8 cellular contexts compared by ENCODE assay signal in genomic region chr17:37741334-37742113, GRCh38. TPM values are rescaled to one million over a fixed set of nuclear protein-coding genes. Genes with fewer than 3 reads are reported as not detected.
DNase-seq lines count a peak whose midpoint lies in the region; ATAC-seq, FAIRE-seq and TF ChIP-seq lines count a peak whose summit lies in the region.

No MANE protein-coding gene starts in this region.

- no peak for FAIRE-seq in small intestine (lab: Jason Lieb, UNC)

- H3K27ac ChIP-seq in small intestine (ENCODE audit: low read depth in 1 of 2, low read length in 1 of 2) (peak overlapping the region; percentile 87 to 90), foreskin keratinocyte (no peak overlapping the region)

- DNase-seq in NCI-H524 (lab: John Stamatoyannopoulos, UW) = peak; percentile 29 to 31
- DNase-seq in NCI-H524 treated with DMSO at 0.1 percent for 48 hours (lab: John Stamatoyannopoulos, UW) = no peak
- peak; percentile 38 for DNase-seq in iPS-NIHi7 (ENCODE audit: extremely low spot score)
- DNase-seq in small intestine = no peak
- DNase-seq in foreskin keratinocyte = no peak

- no peaks in the 10 kb centered on the region for H3K9me3 ChIP-seq in small intestine (ENCODE audit: control insufficient read depth, low read depth)

- H3K4me1 ChIP-seq in small intestine (ENCODE audit: control insufficient read depth in 2 of 2, insufficient read depth in 1 of 2, low read depth in 1 of 2, low read length in 1 of 2) = peaks cover 0 to 3% of the 10 kb centered on the region in 2 donors
- no peaks in the 10 kb centered on the region for H3K4me1 ChIP-seq in foreskin keratinocyte

- TF ChIP-seq CTCF in WI38 (IDR thresholded peaks at IDR 0.05; ENCODE audit: low read depth, low read length) = no peak
- no peak for TF ChIP-seq CTCF in foreskin keratinocyte (conservative IDR thresholded peaks at IDR 0.05)

- 6 to 10% (median 7%) methylated on average over 21 of the region's 21 CpGs for WGBS in small intestine, 3 donors

- H3K27me3 ChIP-seq in small intestine (ENCODE audit: control insufficient read depth in 2 of 2, insufficient read depth in 2 of 2, low read length in 2 of 2) (peaks cover 0 to 33% of the 10 kb centered on the region in 2 donors), foreskin keratinocyte (peaks cover 100% of the 10 kb centered on the region)

- peaks cover 0 to 2% of the 10 kb centered on the region in 2 donors for H3K36me3 ChIP-seq in small intestine (ENCODE audit: control insufficient read depth in 2 of 2, insufficient read depth in 2 of 2, low read length in 2 of 2)

- H3K4me3 ChIP-seq in WI38 (ENCODE audit: low read depth, low read length) (peak overlapping the region; percentile 58), small intestine (ENCODE audit: low read depth in 1 of 2, low read length in 2 of 2) (peak overlapping the region; percentile 61 to 92)

- ATAC-seq in HG02588 (IDR thresholded peaks at IDR 0.05; ENCODE audit: unreplicated experiment) (no peak), GM19395 (IDR thresholded peaks at IDR 0.05; ENCODE audit: unreplicated experiment) (no peak), foreskin keratinocyte (no peak)

RNA-seq across cellular contexts. Expression of gene HNF1B, which starts 3.3 kb away (rescaled TPM):
- polyA plus RNA-seq in small intestine (10 to 100 TPM in 2 of 3 donors, 1 to 10 TPM in 1; 10.0 to 18.1 (median 11.9) TPM), foreskin keratinocyte (not detected in 2 replicates)
- not detected in 2 replicates for total RNA-seq in foreskin keratinocyte

Comparison
In these comparisons a context has a peak if more than half of its experiments do, and no peak if none do; other contexts are left out.
1. DNase-seq: peak in NCI-H524 (2 of 2) and iPS-NIHi7 (single experiment); none in NCI-H524 treated with DMSO at 0.1 percent for 48 hours (single experiment), small intestine (single experiment) and foreskin keratinocyte (0 of 2).
2. RNA of gene HNF1B, which starts 3.3 kb away (polyA plus RNA-seq): 10.0 to 18.1 TPM in small intestine; not detected in foreskin keratinocyte; every median in the first group is over 10 times any median in the second.